15 cellular contexts compared by ENCODE assay signal in genomic region chr12:116773276-116773731, GRCh38. TPM values are rescaled to one million over a fixed set of nuclear protein-coding genes. Genes with fewer than 3 reads are reported as not detected.
DNase-seq lines count a peak whose midpoint lies in the region; TF ChIP-seq lines count a peak whose summit lies in the region.
"Had no signal": no experiment of that assay in that cellular context is flagged by ENCODE, and none has a peak within 500 bp of the region (broad histone marks: within the 10 kb centered on the region; RNA-seq: fewer than 3 reads in every experiment).

No MANE protein-coding gene starts in this region.

- no peaks in the 10 kb centered on the region for H3K9me3 ChIP-seq in A673 (ENCODE audit: low read depth, low read length, poor library complexity, severe bottlenecking)
- H3K9me3 ChIP-seq: transverse colon had no signal

- POLR2A ChIA-PET in A673 (lab: Charles Lee; ENCODE audit: low non-redundant PET), result no interaction called here

- no peak overlapping the region for H3K27ac ChIP-seq in A673 (ENCODE audit: low read depth, low read length, poor library complexity, severe bottlenecking)
- H3K27ac ChIP-seq: hepatocyte, SK-N-MC, skin epidermis, transverse colon had no signal

- CTCF ChIA-PET in A673 (lab: Charles Lee), result no interaction called here

- intact Hi-C loops in A673 (cut with micrococcal nuclease; ENCODE audit: unreplicated experiment), result no loop called here

- no peaks in the 10 kb centered on the region for H3K36me3 ChIP-seq in A673 (ENCODE audit: insufficient read depth, low read length, poor library complexity, severe bottlenecking)
- H3K36me3 ChIP-seq: transverse colon had no signal

- no peak for DNase-seq in A673 (ENCODE audit: low spot score)
- peak; percentile 9 for DNase-seq in GM04504 (ENCODE audit: low read depth)
- DNase-seq in SK-MEL-5 (ENCODE audit: low read depth, low spot score), result peak; percentile 88
- peak; percentile 24 for DNase-seq in foreskin melanocyte
- DNase-seq in T1000 (lab: John Stamatoyannopoulos, UW), result no peak
- DNase-seq in LoVo (ENCODE audit: low spot score), result no peak
- DNase-seq in GM13976 (ENCODE audit: low spot score), result no peak
- no peak for DNase-seq in activated CD8-positive, alpha-beta memory T cell treated with anti-CD3 and anti-CD28 coated beads, Interleukin-2, amount 50 U/mL, for 4 hours
- DNase-seq: CD4-positive, CD25-positive, alpha-beta regulatory T cell; cortex of kidney; NCI-H510A treated with DMSO at 0.1 percent for 48 hours; transverse colon had no signal

- no TSS peak for BruUV-seq in A673 (replicated peaks; lab: Mats Ljungman, UMichigan)

- H3K4me3 ChIP-seq in A673 (ENCODE audit: low read depth, low read length, poor library complexity, severe bottlenecking), result no peak overlapping the region
- H3K4me3 ChIP-seq: hepatocyte, SK-N-MC, skin epidermis, transverse colon had no signal

- TF ChIP-seq CTCF in A673 (conservative IDR thresholded peaks at IDR 0.05; ENCODE audit: low read depth, low read length), result 0 out of 2 replicates have a peak, but pooled peaks have one; percentile 12
- TF ChIP-seq CTCF in GM13976 (IDR thresholded peaks at IDR 0.05; ENCODE audit: borderline replicate concordance, control extremely low read depth, extremely low read depth, insufficient read depth, missing control alignments), result no peak

- H3K27me3 ChIP-seq in A673 (replicated peaks; ENCODE audit: insufficient read depth, low read depth, low read length, poor library complexity), result no peaks in the 10 kb centered on the region
- H3K27me3 ChIP-seq: hepatocyte, transverse colon had no signal

- in situ Hi-C loops in SK-MEL-5 (cut with HindIII; ENCODE audit: low pct_unique_long_range_greater_than_20kb, low sequenced_read_pairs), result no loop called here
- in situ Hi-C loops in GM13976 (cut with MboI; ENCODE audit: low sequenced_read_pairs, unreplicated experiment), result no loop called here

- no peaks in the 10 kb centered on the region for H3K4me1 ChIP-seq in A673 (ENCODE audit: insufficient read depth, low read length, poor library complexity, severe bottlenecking)
- H3K4me1 ChIP-seq: transverse colon had no signal

RNA-seq across cellular contexts. Expression of gene RNFT2, which starts 35.2 kb away (rescaled TPM):
- 36.4 and 38.5 TPM in 2 replicates for total RNA-seq in A673 (2021)
- 2.3 and 3.3 TPM in 2 replicates for total RNA-seq in SK-MEL-5 (2014; rRNA removed; shearing (Covaris generic))
- 3.7 and 4.2 TPM in 2 replicates for polyA plus RNA-seq in SK-MEL-5 (2015; cell fraction: cytosol; rRNA removed)
- polyA plus RNA-seq in SK-MEL-5 (2015; cell fraction: nucleus; rRNA removed), result 3.0 and 3.2 TPM in 2 replicates

RNA-seq across cellular contexts. Expression of gene SPRING1, which starts 35.4 kb away (rescaled TPM):
- total RNA-seq in A673 (2021), result 21.3 and 23.0 TPM in 2 replicates
- total RNA-seq in SK-MEL-5 (2014; rRNA removed; shearing (Covaris generic)), result 45.4 and 60.6 TPM in 2 replicates
- 44.7 and 51.4 TPM in 2 replicates for polyA plus RNA-seq in SK-MEL-5 (2015; cell fraction: cytosol; rRNA removed)
- 7.6 and 25.0 TPM in 2 replicates for polyA plus RNA-seq in SK-MEL-5 (2015; cell fraction: nucleus; rRNA removed)

Comparison
In these comparisons a context has a peak if more than half of its experiments do, and no peak if none do; other contexts are left out.
1. DNase-seq: peak in GM04504 (single experiment), SK-MEL-5 (single experiment) and foreskin melanocyte (single experiment); none in A673 (single experiment), T1000 (single experiment), LoVo (single experiment), GM13976 (single experiment) and activated CD8-positive, alpha-beta memory T cell treated with anti-CD3 and anti-CD28 coated beads, Interleukin-2, amount 50 U/mL, for 4 hours (single experiment).